29 cellular contexts compared by ENCODE assay signal in genomic region chr1:179731643-179732042, GRCh38. TPM values are rescaled to one million over a fixed set of nuclear protein-coding genes. Genes with fewer than 3 reads are reported as not detected.
"Had no signal": no experiment of that assay in that cellular context is flagged by ENCODE, and none has a peak within 500 bp of the region (broad histone marks: within the 10 kb centered on the region; RNA-seq: fewer than 3 reads in every experiment).

No MANE protein-coding gene starts in this region.

- H3K9me3 ChIP-seq: left lung, lower lobe of right lung, pancreas, prostate gland, sigmoid colon, spleen, suprapubic skin, thoracic aorta, tibial artery, upper lobe of right lung had no signal

- H3K4me1 ChIP-seq: left lung, lower lobe of right lung, pancreas, prostate gland, sigmoid colon, spleen, suprapubic skin, tibial artery, upper lobe of right lung had no signal

- H3K36me3 ChIP-seq: left lung, lower lobe of right lung, pancreas, prostate gland, sigmoid colon, spleen, suprapubic skin, thoracic aorta, tibial artery, upper lobe of right lung had no signal

- ATAC-seq: left colon; left lung; lower lobe of right lung; naive thymus-derived CD8-positive, alpha-beta T cell; pancreas; stimulated activated effector memory CD8-positive, alpha-beta T cell treated with anti-CD3 and anti-CD28 coated beads, Interleukin-12 subunit alpha, Interleukin-12 subunit beta, amount 100 ng/mL, for 72 hours; upper lobe of right lung had no signal

- H3K27ac ChIP-seq: left lung, lower lobe of right lung, pancreas, prostate gland, sigmoid colon, spleen, suprapubic skin, thoracic aorta, tibial artery, upper lobe of right lung had no signal

- H3K4me3 ChIP-seq: left lung, lower lobe of right lung, pancreas, prostate gland, sigmoid colon, spleen, suprapubic skin, thoracic aorta, tibial artery, upper lobe of right lung had no signal

- DNase-seq: hypothalamus; immature natural killer cell; kidney; left colon; left lung; lower lobe of right lung; mesenchymal stem cell; naive thymus-derived CD8-positive, alpha-beta T cell; nucleus accumbens; pancreas; posterior cingulate gyrus; retina; right cardiac atrium; sigmoid colon; small intestine; spleen; stimulated activated CD4-positive, alpha-beta T cell treated with anti-CD3 and anti-CD28 coated beads, Interleukin-4, amount 100 ng/mL, for 24 hours; stimulated activated naive CD4-positive, alpha-beta T cell; tibial artery; upper lobe of right lung had no signal

- H3K27me3 ChIP-seq: pancreas, sigmoid colon had no signal

RNA-seq across cellular contexts. Expression of gene FAM163A, which starts 11.4 kb away (rescaled TPM):
- total RNA-seq: kidney; left lung; liver; lower lobe of right lung; mammary epithelial cell; naive thymus-derived CD8-positive, alpha-beta T cell; neural crest cell; osteoblast; subcutaneous adipose tissue; thoracic aorta; upper lobe of right lung had no signal
